8 cellular contexts compared by ENCODE assay signal in genomic region chr15:45521596-45522167, GRCh38. TPM values are rescaled to one million over a fixed set of nuclear protein-coding genes. Genes with fewer than 3 reads are reported as not detected.
DNase-seq lines count a peak whose midpoint lies in the region; ATAC-seq and TF ChIP-seq lines count a peak whose summit lies in the region.

No MANE protein-coding gene starts in this region.

- H3K36me3 Mint-ChIP-seq in activated T-cell treated with anti-CD3 and anti-CD28 coated beads, Interleukin-2, amount 50 U/mL, for 4 hours (ENCODE audit: insufficient read depth), result peaks cover 6% of the 10 kb centered on the region
- no peaks in the 10 kb centered on the region for H3K36me3 Mint-ChIP-seq in activated T-helper 1 cell treated with anti-CD3 and anti-CD28 coated beads, Interleukin-12 subunit alpha, Interleukin-12 subunit beta, Interleukin-2, Interleukin-4 antibody, amounts not matched to agents 30 ng/mL and 10 ng/mL and 1 ng/mL, durations not matched to agents 14 hours and 24 hours and 36 hours (ENCODE audit: low read depth)

- no peak overlapping the region for H3K9ac ChIP-seq in HUES48 (ENCODE audit: low read depth, low read length)

- H3K9me3 ChIP-seq in HUES48 (ENCODE audit: control insufficient read depth, insufficient read depth, low read length) (no peaks in the 10 kb centered on the region), right atrium auricular region (no peaks in the 10 kb centered on the region)

- H3K27ac ChIP-seq in HUES48 (ENCODE audit: low read depth, low read length) (no peak overlapping the region), right atrium auricular region (peak overlapping the region; percentile 84 to 89)

- H3K27me3 ChIP-seq in HUES48 (ENCODE audit: control insufficient read depth, insufficient read depth, low read length) (peaks cover 67% of the 10 kb centered on the region), right atrium auricular region (no peaks in the 10 kb centered on the region)

- no peak for TF ChIP-seq CTCF in right atrium auricular region (IDR thresholded peaks at IDR 0.05)

- peak overlapping the region; percentile 25 for H3K27ac Mint-ChIP-seq in activated T-helper 1 cell treated with anti-CD3 and anti-CD28 coated beads, Interleukin-12 subunit alpha, Interleukin-12 subunit beta, Interleukin-2, Interleukin-4 antibody, amounts not matched to agents 30 ng/mL and 10 ng/mL and 1 ng/mL, durations not matched to agents 14 hours and 24 hours and 36 hours

- peak overlapping the region; percentile 87 for H3K4me3 Mint-ChIP-seq in activated T-cell treated with anti-CD3 and anti-CD28 coated beads, Interleukin-2, amount 50 U/mL, for 4 hours
- peak overlapping the region; percentile 88 for H3K4me3 Mint-ChIP-seq in activated T-helper 1 cell treated with anti-CD3 and anti-CD28 coated beads, Interleukin-12 subunit alpha, Interleukin-12 subunit beta, Interleukin-2, Interleukin-4 antibody, amounts not matched to agents 30 ng/mL and 10 ng/mL and 1 ng/mL, durations not matched to agents 14 hours and 24 hours and 36 hours

- H3K36me3 ChIP-seq in HUES48 (ENCODE audit: control insufficient read depth, insufficient read depth, low read length), result no peaks in the 10 kb centered on the region
- no peaks in the 10 kb centered on the region for H3K36me3 ChIP-seq in right atrium auricular region

- H3K4me3 ChIP-seq in HUES48 (ENCODE audit: low read depth, low read length) (peak overlapping the region; percentile 56), right atrium auricular region (peak overlapping the region; percentile 72 to 77), skeletal muscle cell (ENCODE audit: low read depth, low read length) (peak overlapping the region; percentile 70)

- 0 out of 2 replicates have a peak, but pooled peaks cover 3% of the 10 kb centered on the region for H3K4me1 ChIP-seq in HUES48 (ENCODE audit: control insufficient read depth, insufficient read depth, low read length)
- H3K4me1 ChIP-seq in right atrium auricular region, result peaks cover 0 to 15% of the 10 kb centered on the region in 2 donors

- peaks cover 3% of the 10 kb centered on the region for H3K27me3 Mint-ChIP-seq in activated T-cell treated with anti-CD3 and anti-CD28 coated beads, Interleukin-2, amount 50 U/mL, for 4 hours (ENCODE audit: low read depth)
- peaks cover 25% of the 10 kb centered on the region for H3K27me3 Mint-ChIP-seq in activated T-helper 1 cell treated with anti-CD3 and anti-CD28 coated beads, Interleukin-12 subunit alpha, Interleukin-12 subunit beta, Interleukin-2, Interleukin-4 antibody, amounts not matched to agents 30 ng/mL and 10 ng/mL and 1 ng/mL, durations not matched to agents 14 hours and 24 hours and 36 hours (ENCODE audit: insufficient read depth)

- DNase-seq in activated T-cell treated with anti-CD3 and anti-CD28 coated beads, Interleukin-2, amount 50 U/mL, for 4 hours, result no peak
- DNase-seq in activated T-cell treated with anti-CD3 and anti-CD28 coated beads, Interleukin-2, amount 50 U/mL, for 48 hours, result no peak
- no peak for DNase-seq in activated T-helper 1 cell treated with anti-CD3 and anti-CD28 coated beads, Interleukin-12 subunit alpha, Interleukin-12 subunit beta, Interleukin-2, Interleukin-4 antibody, amounts not matched to agents 30 ng/mL and 10 ng/mL and 1 ng/mL, durations not matched to agents 14 hours and 24 hours and 36 hours (ENCODE audit: low spot score)
- DNase-seq in right atrium auricular region (ENCODE audit: low spot score) (no peak), skeletal muscle cell (ENCODE audit: low read depth) (no peak), NCI-H510A treated with DMSO at 0.1 percent for 48 hours (lab: John Stamatoyannopoulos, UW) (no peak)
- DNase-seq in activated CD4-positive, CD25-positive, alpha-beta regulatory T cell treated with anti-CD3 and anti-CD28 coated beads, Interleukin-2, amount 50 U/mL, for 72 hours, result no peak

- ATAC-seq in activated T-cell treated with anti-CD3 and anti-CD28 coated beads, Interleukin-2, amount 50 U/mL, for 4 hours, result peak; percentile 2 to 4

- no peaks in the 10 kb centered on the region for H3K9me3 Mint-ChIP-seq in activated T-cell treated with anti-CD3 and anti-CD28 coated beads, Interleukin-2, amount 50 U/mL, for 4 hours
- no peaks in the 10 kb centered on the region for H3K9me3 Mint-ChIP-seq in activated T-helper 1 cell treated with anti-CD3 and anti-CD28 coated beads, Interleukin-12 subunit alpha, Interleukin-12 subunit beta, Interleukin-2, Interleukin-4 antibody, amounts not matched to agents 30 ng/mL and 10 ng/mL and 1 ng/mL, durations not matched to agents 14 hours and 24 hours and 36 hours

- peaks cover 24% of the 10 kb centered on the region for H3K4me1 Mint-ChIP-seq in activated T-cell treated with anti-CD3 and anti-CD28 coated beads, Interleukin-2, amount 50 U/mL, for 4 hours (ENCODE audit: low read depth)
- H3K4me1 Mint-ChIP-seq in activated T-helper 1 cell treated with anti-CD3 and anti-CD28 coated beads, Interleukin-12 subunit alpha, Interleukin-12 subunit beta, Interleukin-2, Interleukin-4 antibody, amounts not matched to agents 30 ng/mL and 10 ng/mL and 1 ng/mL, durations not matched to agents 14 hours and 24 hours and 36 hours (ENCODE audit: low read depth), result peaks cover 22% of the 10 kb centered on the region

- intact Hi-C loops in activated T-helper 1 cell treated with anti-CD3 and anti-CD28 coated beads, Interleukin-12 subunit alpha, Interleukin-12 subunit beta, Interleukin-2, Interleukin-4 antibody, amounts not matched to agents 30 ng/mL and 10 ng/mL and 1 ng/mL, durations not matched to agents 14 hours and 24 hours and 36 hours (cut with micrococcal nuclease), result loop anchor here (1.0 kb wide), 4 partner anchors 63 to 242 kb away; partner anchors contain the start of gene BLOC1S6

RNA-seq across cellular contexts. Expression of gene SLC30A4, which starts 0.9 kb away (rescaled TPM):
- 1 to 10 TPM in 2 of 3 donors, under 1 TPM in 1; 0.98 to 1.2 (median 1.1) TPM for total RNA-seq in activated T-cell treated with anti-CD3 and anti-CD28 coated beads, Interleukin-2, amount 50 U/mL, for 4 hours
- total RNA-seq in activated T-helper 1 cell treated with anti-CD3 and anti-CD28 coated beads, Interleukin-12 subunit alpha, Interleukin-12 subunit beta, Interleukin-2, Interleukin-4 antibody, amounts not matched to agents 30 ng/mL and 10 ng/mL and 1 ng/mL, durations not matched to agents 14 hours and 24 hours and 36 hours, result 1.6 and 2.1 TPM in 2 replicates
- 1 to 10 TPM; 4.1 to 4.9 TPM for total RNA-seq in right atrium auricular region
